ENCODE assay signal across 8 cellular contexts in genomic region chr1:113783254-113784103, GRCh38. TPM values are rescaled to one million over a fixed set of nuclear protein-coding genes. Genes with fewer than 3 reads are reported as not detected.
A peak's percentile ranks its signal among the peaks of the same experiment; 100 is the strongest.
DNase-seq lines count a peak whose midpoint lies in the region; ATAC-seq and TF ChIP-seq lines count a peak whose summit lies in the region.

No MANE protein-coding gene starts in this region.

- H4K8ac ChIP-seq in trophoblast cell (ENCODE audit: low read depth, low read length) = no peak overlapping the region

- no peak overlapping the region for H2AFZ ChIP-seq in trophoblast cell (ENCODE audit: insufficient read depth, low read length, poor library complexity)

- intact Hi-C loops in CD14-positive monocyte (cut with micrococcal nuclease) = no loop called here

- no peak overlapping the region for H4K91ac ChIP-seq in trophoblast cell (ENCODE audit: low read depth, low read length)

- H3K4me3 ChIP-seq in trophoblast cell (ENCODE audit: low read depth, low read length) (no peak overlapping the region), endodermal cell (ENCODE audit: low read length) (no peak overlapping the region)

- H3K27ac ChIP-seq in trophoblast cell (ENCODE audit: low read depth, low read length) (no peak overlapping the region), endodermal cell (ENCODE audit: low read depth, low read length) (no peak overlapping the region)

- no peak overlapping the region for H2BK120ac ChIP-seq in trophoblast cell (ENCODE audit: insufficient read depth, low read length, poor library complexity)

- no CpG with 5 or more reads among the region's 4 CpGs for WGBS in trophoblast cell (ENCODE audit: extremely low coverage, insufficient coverage, insufficient read length)
- WGBS in endodermal cell (ENCODE audit: insufficient coverage in 1 of 2, insufficient read length in 1 of 2), 2 experiments = 86 to 97% methylated on average over 3 to 4 of the region's 4 CpGs

- H3K79me1 ChIP-seq in trophoblast cell (ENCODE audit: low read length) = no peaks in the 10 kb centered on the region

- no peak overlapping the region for H2BK12ac ChIP-seq in trophoblast cell (ENCODE audit: low read length)

- TF ChIP-seq CTCF in CD14-positive monocyte (IDR thresholded peaks at IDR 0.05) (no peak), endodermal cell (conservative IDR thresholded peaks at IDR 0.05) (no peak)

- H3K27me3 ChIP-seq in trophoblast cell (ENCODE audit: insufficient read depth, low read length) (no peaks in the 10 kb centered on the region), endodermal cell (ENCODE audit: control insufficient read depth, insufficient read depth, low read length, poor library complexity, severe bottlenecking) (no peaks in the 10 kb centered on the region)

- H3K9me3 ChIP-seq in trophoblast cell (ENCODE audit: insufficient read depth, low read depth, low read length) = no peaks in the 10 kb centered on the region
- H3K9me3 ChIP-seq in endodermal cell (ENCODE audit: control insufficient read depth, low read length) = no peaks in the 10 kb centered on the region

- H2AK5ac ChIP-seq in trophoblast cell (ENCODE audit: low read length) = no peak overlapping the region

- H3K23ac ChIP-seq in trophoblast cell (ENCODE audit: low read length) = no peak overlapping the region

- no peaks in the 10 kb centered on the region for H3K9me3 Mint-ChIP-seq in CD14-positive monocyte
- H3K9me3 Mint-ChIP-seq in endodermal cell = no peaks in the 10 kb centered on the region

- H3K4ac ChIP-seq in trophoblast cell (ENCODE audit: low read depth, low read length) = no peak overlapping the region

- H3K14ac ChIP-seq in trophoblast cell (ENCODE audit: low read length) = no peak overlapping the region

- no peak overlapping the region for H2BK5ac ChIP-seq in trophoblast cell (ENCODE audit: low read depth, low read length, poor library complexity)

- ATAC-seq in GM19351 (IDR thresholded peaks at IDR 0.05; ENCODE audit: unreplicated experiment) (peak; percentile 61), HG03342 (IDR thresholded peaks at IDR 0.05; ENCODE audit: unreplicated experiment) (peak; percentile 69)

- H3K36me3 Mint-ChIP-seq in CD14-positive monocyte (peaks cover 20 to 22% of the 10 kb centered on the region in 2 donors), endodermal cell (ENCODE audit: low read depth) (peaks cover 8% of the 10 kb centered on the region)

- peak overlapping the region in 1 of 2 donors; percentile 52 for H3K4me3 Mint-ChIP-seq in CD14-positive monocyte
- no peak overlapping the region for H3K4me3 Mint-ChIP-seq in endodermal cell

- H3K27me3 Mint-ChIP-seq in CD14-positive monocyte (ENCODE audit: low read depth in 3 of 3) = no peaks in the 10 kb centered on the region
- no peaks in the 10 kb centered on the region for H3K27me3 Mint-ChIP-seq in endodermal cell (ENCODE audit: insufficient read depth)

- DNase-seq in CD14-positive monocyte (ENCODE audit: low spot score) (peak; percentile 76), T-helper 1 cell (peak in 4 of 5 donors; percentile 19 to 87 (median 30)), dedifferentiated amniotic fluid mesenchymal stem cell (ENCODE audit: extremely low spot score) (peak; percentile 46), trophoblast cell (peak; percentile 17 to 62), NCI-H187 (lab: John Stamatoyannopoulos, UW) (no peak), endodermal cell (no peak)

- H3K27ac Mint-ChIP-seq in CD14-positive monocyte (peak overlapping the region in 3 of 7 donors; percentile 76 to 90 (median 89)), endodermal cell (no peak overlapping the region)

- no peaks in the 10 kb centered on the region for H3K36me3 ChIP-seq in trophoblast cell (ENCODE audit: control insufficient read depth in 1 of 2, insufficient read depth in 2 of 2, low read length in 2 of 2)
- H3K36me3 ChIP-seq in endodermal cell (ENCODE audit: control insufficient read depth, insufficient read depth, low read length) = peaks cover 6% of the 10 kb centered on the region

- no peak overlapping the region for H4K12ac ChIP-seq in trophoblast cell (ENCODE audit: low read depth, low read length)

- H3K18ac ChIP-seq in trophoblast cell (ENCODE audit: low read length) = no peak overlapping the region

- H3K4me1 Mint-ChIP-seq in CD14-positive monocyte = peaks cover 5% of the 10 kb centered on the region
- H3K4me1 Mint-ChIP-seq in endodermal cell = peaks cover 6% of the 10 kb centered on the region

- no peak overlapping the region for H3K4me2 ChIP-seq in trophoblast cell (ENCODE audit: low read length)

- no peaks in the 10 kb centered on the region for H3K79me2 ChIP-seq in trophoblast cell (ENCODE audit: control insufficient read depth, insufficient read depth, low read length, poor library complexity)

- H3K4me1 ChIP-seq in trophoblast cell (ENCODE audit: control insufficient read depth in 1 of 2, insufficient read depth in 2 of 2, low read length in 2 of 2) (peaks cover 0 to 5% of the 10 kb centered on the region in 2 experiments), endodermal cell (ENCODE audit: control insufficient read depth, insufficient read depth, low read length) (no peaks in the 10 kb centered on the region)

- H3K9ac ChIP-seq in trophoblast cell (ENCODE audit: low read length) (no peak overlapping the region), endodermal cell (ENCODE audit: extremely low read depth, low read length, poor library complexity, severe bottlenecking) (no peak overlapping the region)

RNA-seq across cellular contexts. Expression of gene PHTF1, which starts 24.2 kb away (rescaled TPM):
- 10 to 100 TPM; 11.1 to 12.2 TPM for polyA plus RNA-seq in CD14-positive monocyte
- 26.1 and 27.1 TPM in 2 replicates for polyA plus RNA-seq in trophoblast cell (2013)
- 10 to 100 TPM; 43.8 to 56.5 TPM for total RNA-seq in endodermal cell
- polyA plus RNA-seq in endodermal cell (2013, experiment 1 of 2) = 41.2 TPM
- 39.2 TPM for polyA plus RNA-seq in endodermal cell (2013, experiment 2 of 2)

RNA-seq across cellular contexts. Expression of gene RSBN1, which starts 28.8 kb away (rescaled TPM):
- 1 to 10 TPM; 8.9 to 9.0 TPM for polyA plus RNA-seq in CD14-positive monocyte
- 5.7 TPM in 2 replicates for polyA plus RNA-seq in trophoblast cell (2013)
- 10 to 100 TPM; 13.7 to 17.5 TPM for total RNA-seq in endodermal cell
- 19.4 TPM for polyA plus RNA-seq in endodermal cell (2013, experiment 1 of 2)
- 20.4 TPM for polyA plus RNA-seq in endodermal cell (2013, experiment 2 of 2)

Comparison
In these comparisons a context has a peak if more than half of its experiments do, and no peak if none do; other contexts are left out.
1. DNase-seq: peak in CD14-positive monocyte (single experiment), T-helper 1 cell (4 of 5), dedifferentiated amniotic fluid mesenchymal stem cell (single experiment) and trophoblast cell (2 of 2); none in NCI-H187 (0 of 2) and endodermal cell (single experiment).